20 cellular contexts compared by ENCODE assay signal in genomic region chr2:67039058-67039457, GRCh38.
"Had no signal": no experiment of that assay in that cellular context is flagged by ENCODE, and none has a peak within 500 bp of the region (broad histone marks: within the 10 kb centered on the region; RNA-seq: fewer than 3 reads in every experiment).

No MANE protein-coding gene starts in this region.

- H3K9me3 ChIP-seq: esophagus muscularis mucosa, gastroesophageal sphincter, heart left ventricle, left lung, lower lobe of right lung, mucosa of descending colon had no signal

- ATAC-seq: foreskin keratinocyte, gastroesophageal sphincter, heart left ventricle, left cardiac atrium, left lung, left ventricle myocardium superior, lower lobe of right lung, mucosa of descending colon had no signal

- FAIRE-seq: colon, endothelial cell of umbilical vein, frontal cortex, keratinocyte had no signal

- H3K27me3 ChIP-seq: esophagus muscularis mucosa, gastroesophageal sphincter, heart left ventricle, left lung had no signal

- H3K27ac ChIP-seq: esophagus muscularis mucosa, foreskin keratinocyte, gastroesophageal sphincter, heart left ventricle, left lung, lower lobe of right lung had no signal

- H3K4me3 ChIP-seq: esophagus muscularis mucosa, gastroesophageal sphincter, heart left ventricle, left lung, lower lobe of right lung, mucosa of descending colon had no signal

- H3K4me1 Mint-ChIP-seq: naive B cell had no signal

- H3K36me3 ChIP-seq: esophagus muscularis mucosa, gastroesophageal sphincter, heart left ventricle, left lung, lower lobe of right lung had no signal

- H3K4me3 Mint-ChIP-seq: dendritic cell treated with granulocyte-macrophage colony-stimulating factor and Interleukin-4, amounts not matched to agents 40 ng/mL and 50 ng/mL, for 4 days; mesothelial cell of epicardium; naive B cell had no signal

- H3K9me3 Mint-ChIP-seq: dendritic cell treated with granulocyte-macrophage colony-stimulating factor and Interleukin-4, amounts not matched to agents 40 ng/mL and 50 ng/mL, for 4 days; mesothelial cell of epicardium had no signal

- H3K27ac Mint-ChIP-seq: dendritic cell treated with granulocyte-macrophage colony-stimulating factor and Interleukin-4, amounts not matched to agents 40 ng/mL and 50 ng/mL, for 4 days; mesothelial cell of epicardium; naive B cell had no signal

- DNase-seq: cortex of kidney; effector CD8-positive, alpha-beta T cell; foreskin keratinocyte; heart left ventricle; hippocampal formation; left cardiac atrium; left lung; left ventricle myocardium superior; lower lobe of right lung; mesenchymal stem cell; mucosa of descending colon; naive B cell had no signal

- H3K27me3 Mint-ChIP-seq: dendritic cell treated with granulocyte-macrophage colony-stimulating factor and Interleukin-4, amounts not matched to agents 40 ng/mL and 50 ng/mL, for 4 days; naive B cell had no signal

- H3K36me3 Mint-ChIP-seq: mesothelial cell of epicardium, naive B cell had no signal

- H3K4me1 ChIP-seq: foreskin keratinocyte, heart left ventricle, left lung, lower lobe of right lung had no signal
